In genomic region chr12:112854344-112854743, GRCh38 we compare ENCODE assay signal across 3 cellular contexts.
A peak's percentile ranks its signal among the peaks of the same experiment; 100 is the strongest.
TF ChIP-seq lines count a peak whose summit lies in the region.

No MANE protein-coding gene starts in this region.

TF ChIP-seq in A549, 52 proteins besides CTCF, POLR2A, EP300 and RAD21:
- TF ChIP-seq ZFP36 (IDR thresholded peaks at IDR 0.05; ENCODE audit: borderline replicate concordance, partially characterized antibody) (peak; percentile 15), MAX (IDR thresholded peaks at IDR 0.05) (no peak), CHD4 (IDR thresholded peaks at IDR 0.05; ENCODE audit: borderline replicate concordance) (0 out of 2 replicates have a peak, but pooled peaks have one; percentile 43), KDM1A (IDR thresholded peaks at IDR 0.05; ENCODE audit: low read depth) (peak; percentile 72; the same call in 1 of the 2 replicates), HDAC2 (IDR thresholded peaks at IDR 0.05) (peak; percentile 21; the same call in 1 of the 2 replicates)

TF ChIP-seq in HEK293, 187 proteins besides CTCF, POLR2A, EP300 and RAD21:
- TF ChIP-seq ZBTB44 (tag by site-specific recombination; IDR thresholded peaks at IDR 0.05) (no peak), ZNF768 (tag by site-specific recombination; IDR thresholded peaks at IDR 0.05) (0 out of 2 replicates have a peak, but pooled peaks have one; percentile 21)

TF ChIP-seq in K562, 482 proteins besides CTCF, POLR2A, EP300 and RAD21:
- TF ChIP-seq BCOR (IDR thresholded peaks at IDR 0.05): peak; percentile 39; the same call in 1 of the 2 replicates
- peak; percentile 77 for TF ChIP-seq RBM25 (IDR thresholded peaks at IDR 0.05; ENCODE audit: low read depth, low read length, severe bottlenecking)
- no peak for TF ChIP-seq RBBP5 (IDR thresholded peaks at IDR 0.05; ENCODE audit: borderline replicate concordance, insufficient read depth, low read length, poor library complexity, severe bottlenecking)
- TF ChIP-seq DMBX1 (CRISPR knock-in tag; IDR thresholded peaks at IDR 0.05; ENCODE audit: borderline replicate concordance): no peak
- peak; percentile 37; the same call in 1 of the 2 replicates for TF ChIP-seq SMARCA5 (IDR thresholded peaks at IDR 0.05)
- TF ChIP-seq MTA3 (IDR thresholded peaks at IDR 0.05; ENCODE audit: borderline replicate concordance): no peak
- TF ChIP-seq ZNF699 (CRISPR knock-in tag; IDR thresholded peaks at IDR 0.05; ENCODE audit: insufficient replicate concordance): no peak
- no peak for TF ChIP-seq ZNF717 (CRISPR knock-in tag; IDR thresholded peaks at IDR 0.05)
- TF ChIP-seq TAL1 (IDR thresholded peaks at IDR 0.05): no peak
- no peak for TF ChIP-seq EHMT2 (IDR thresholded peaks at IDR 0.05)
- no peak for TF ChIP-seq MAFF (IDR thresholded peaks at IDR 0.05; ENCODE audit: low read length)
- peak; percentile 72 for TF ChIP-seq ADNP (tag; IDR thresholded peaks at IDR 0.05)
- TF ChIP-seq ATF6 (CRISPR knock-in tag; IDR thresholded peaks at IDR 0.05): no peak
- TF ChIP-seq MIER1 (IDR thresholded peaks at IDR 0.05; ENCODE audit: low read depth): no peak
- no peak for TF ChIP-seq ZEB2 (IDR thresholded peaks at IDR 0.05)
